In the genomic region with DNA sequence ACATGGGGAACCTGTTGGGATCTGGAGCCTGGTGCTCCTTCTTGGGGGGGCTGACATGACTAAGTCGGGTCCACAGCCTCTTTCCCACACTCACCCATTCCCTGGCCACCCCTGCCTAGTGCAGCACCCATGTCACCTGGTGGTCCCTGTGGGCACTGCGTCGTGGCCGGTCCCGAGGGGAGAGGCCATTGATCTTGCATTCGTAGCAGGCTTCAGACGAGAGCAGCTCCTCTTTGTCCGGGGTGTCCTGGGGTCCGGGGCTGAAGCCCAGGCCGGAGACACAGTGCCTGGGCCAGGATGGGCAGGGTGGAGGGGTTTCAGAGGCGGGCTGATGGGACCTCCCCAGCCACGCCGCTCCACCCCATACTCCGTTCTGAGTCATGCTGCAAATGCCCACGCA, we compare ENCODE assay signal across 19 cellular contexts. TPM values are rescaled to one million over a fixed set of nuclear protein-coding genes. Genes with fewer than 3 reads are reported as not detected.
DNase-seq lines count a peak whose midpoint lies in the region; ATAC-seq, FAIRE-seq and TF ChIP-seq lines count a peak whose summit lies in the region.
"Had no signal": no experiment of that assay in that cellular context is flagged by ENCODE, and none has a peak within 500 bp of the region (broad histone marks: within the 10 kb centered on the region; RNA-seq: fewer than 3 reads in every experiment).

No MANE protein-coding gene starts in this region.

- H3K4me3 ChIP-seq in BLaER1 (no peak overlapping the region), DND-41 (ENCODE audit: low read depth in 1 of 2, low read length in 2 of 2) (no peak overlapping the region), NB4 (ENCODE audit: low read depth, low read length) (no peak overlapping the region), HepG2 (replicated peaks in 1 of 3; ENCODE audit: insufficient read depth in 1 of 3, low read depth in 2 of 3, low read length in 3 of 3) (no peak overlapping the region)

- H3K27me3 ChIP-seq in BLaER1 = no peaks in the 10 kb centered on the region
- H3K27me3 ChIP-seq in DND-41 (ENCODE audit: insufficient read depth, low read length, poor library complexity) = no peaks in the 10 kb centered on the region
- H3K27me3 ChIP-seq in HepG2 (ENCODE audit: control insufficient read depth in 1 of 2, insufficient read depth in 2 of 2, low read length in 2 of 2) = no peaks in the 10 kb centered on the region; a peak in 1 of 5 replicates

- TF ChIP-seq EP300 in HepG2 (IDR thresholded peaks at IDR 0.05; ENCODE audit: low read depth in 2 of 2, low read length in 2 of 2) (no peak), HepG2 (CRISPR knock-in tag; IDR thresholded peaks at IDR 0.05; ENCODE audit: borderline replicate concordance) (no peak)

- TF ChIP-seq POLR2A in NB4 (IDR thresholded peaks at IDR 0.05; ENCODE audit: extremely low read depth, insufficient read length) (no peak), HepG2 (IDR thresholded peaks at IDR 0.05; ENCODE audit: insufficient read depth in 1 of 2, low read depth in 2 of 2, low read length in 2 of 2) (no peak)

- H3K27ac ChIP-seq in BLaER1 = no peak overlapping the region
- H3K27ac ChIP-seq in DND-41 (ENCODE audit: low read length) = no peak overlapping the region
- no peak overlapping the region for H3K27ac ChIP-seq in HepG2 (ENCODE audit: extremely low read length, insufficient read depth, low read length)
- H3K27ac ChIP-seq: C4-2B had no signal

- in situ Hi-C loops in HepG2 (cut with HindIII; ENCODE audit: extremely low pct_ligation_motif_present, low pct_unique_long_range_greater_than_20kb) = no loop called here

- H3K9me3 ChIP-seq in BLaER1 (peaks cover 25% of the 10 kb centered on the region), DND-41 (ENCODE audit: insufficient read depth, low read length, severe bottlenecking) (peaks cover 7% of the 10 kb centered on the region), HepG2 (ENCODE audit: low read length) (peaks cover 16% of the 10 kb centered on the region; the same call in 1 of the 2 replicates)

- no peak for TF ChIP-seq RAD21 in HepG2 (CRISPR knock-in tag; IDR thresholded peaks at IDR 0.05)

- no peak for DNase-seq in DND-41
- peak; percentile 37 for DNase-seq in NB4 (ENCODE audit: low read depth)
- DNase-seq in HepG2 (ENCODE audit: low spot score) = no peak
- no peak for DNase-seq in NCI-H128 (lab: John Stamatoyannopoulos, UW; ENCODE audit: unreplicated experiment)
- DNase-seq in stimulated activated CD4-positive, alpha-beta T cell treated with anti-CD3 and anti-CD28 coated beads, Interleukin-4, amount 100 ng/mL, for 4 hours = no peak
- no peak for DNase-seq in head of caudate nucleus
- DNase-seq in LoVo (ENCODE audit: low spot score) = no peak
- DNase-seq: ACHN; CD8-positive, alpha-beta T cell; COR-L47; DMS153; DMS79 treated with DMSO at 0.1 percent for 48 hours; GDM1; IMR-90 had no signal

- intact Hi-C loops in HepG2 (cut with micrococcal nuclease; ENCODE audit: unreplicated experiment) = no loop called here
- intact Hi-C loops in head of caudate nucleus (cut with DNase I) = no loop called here

- H3K4me2 ChIP-seq in BLaER1 (peak overlapping the region; percentile 71), DND-41 (ENCODE audit: insufficient read depth, low read length) (no peak overlapping the region), HepG2 (ENCODE audit: low read depth, low read length) (no peak overlapping the region)

- ATAC-seq in DND-41 (ENCODE audit: insufficient read depth, low read depth) = no peak
- peak; percentile 49 for ATAC-seq in HepG2

- 56% methylated on average over 14 of the region's 15 CpGs for WGBS in HepG2 (ENCODE audit: low lambda C conversion rate)

- no peaks in the 10 kb centered on the region for H3K79me2 ChIP-seq in DND-41 (ENCODE audit: insufficient read depth, low read length)
- no peaks in the 10 kb centered on the region for H3K79me2 ChIP-seq in HepG2 (ENCODE audit: insufficient read depth, low read length)

- POLR2A ChIA-PET in HepG2 (lab: Yijun Ruan, JAX) = no interaction called here

- H3K9ac ChIP-seq in BLaER1 (no peak overlapping the region), DND-41 (ENCODE audit: low read depth, low read length) (no peak overlapping the region), HepG2 (ENCODE audit: insufficient read depth, low read depth, low read length) (no peak overlapping the region)

- H3K4me1 ChIP-seq in BLaER1 = peaks cover 35% of the 10 kb centered on the region
- H3K4me1 ChIP-seq in DND-41 (ENCODE audit: insufficient read depth, low read length) = peaks cover 25% of the 10 kb centered on the region
- peaks cover 8% of the 10 kb centered on the region; the same call in 1 of the 2 replicates for H3K4me1 ChIP-seq in HepG2 (ENCODE audit: insufficient read depth, low read length)

- H2AFZ ChIP-seq in DND-41 (ENCODE audit: low read depth, low read length) = no peak overlapping the region
- no peak overlapping the region for H2AFZ ChIP-seq in HepG2 (ENCODE audit: low read length)

- H3K36me3 ChIP-seq in BLaER1 (no peaks in the 10 kb centered on the region), DND-41 (ENCODE audit: insufficient read depth, low read length) (no peaks in the 10 kb centered on the region), HepG2 (replicated peaks in 1 of 2; ENCODE audit: control insufficient read depth in 1 of 2, insufficient read depth in 2 of 2, low read length in 2 of 2) (no peaks in the 10 kb centered on the region)

- CTCF ChIA-PET in HepG2 (lab: Yijun Ruan, JAX; ENCODE audit: low intra/inter-chr PET ratio, low total read pairs) = no interaction called here

- FAIRE-seq in HepG2 (lab: Jason Lieb, UNC) = no peak
- FAIRE-seq: D721Med, H54 had no signal

- no TSS peak for BruUV-seq in HepG2 (replicated peaks; lab: Mats Ljungman, UMichigan)

- H4K20me1 ChIP-seq in BLaER1 (no peaks in the 10 kb centered on the region), DND-41 (ENCODE audit: insufficient read depth, low read length) (no peaks in the 10 kb centered on the region), HepG2 (ENCODE audit: insufficient read depth, low read length) (no peaks in the 10 kb centered on the region)

- TF ChIP-seq CTCF in DND-41 (IDR thresholded peaks at IDR 0.05; ENCODE audit: borderline replicate concordance, extremely low read depth, low read length, poor library complexity, severe bottlenecking) = peak; percentile 25
- TF ChIP-seq CTCF in NB4 (IDR thresholded peaks at IDR 0.05; ENCODE audit: low read depth, low read length) = peak; percentile 18
- TF ChIP-seq CTCF in HepG2 (CRISPR knock-in tag; IDR thresholded peaks at IDR 0.05) = peak; percentile 26; the same call in 1 of the 2 replicates

TF ChIP-seq in HepG2, 621 proteins besides CTCF, POLR2A, EP300 and RAD21:
- TF ChIP-seq ZNF672 (CRISPR knock-in tag; IDR thresholded peaks at IDR 0.05) (no peak), STAG1 (CRISPR knock-in tag; IDR thresholded peaks at IDR 0.05) (0 out of 2 replicates have a peak, but pooled peaks have one; percentile 30), HNRNPLL (IDR thresholded peaks at IDR 0.05; ENCODE audit: low read depth, low read length, poor library complexity, severe bottlenecking) (peak; percentile 16)
TF ChIP-seq in HepG2: peak in this region for 2.

RNA-seq across cellular contexts. Expression of gene CCL25, which starts 19.4 kb away (rescaled TPM):
- not detected in 2 replicates for total RNA-seq in HepG2 (2016; rRNA removed; fragmentation: Illumina TruSeq; extraction: Trizol)
- total RNA-seq in HepG2 (2016; cell fraction: cytosol; rRNA removed; fragmentation: Illumina TruSeq; extraction: Trizol; ENCODE audit: low read depth) = not detected in 2 replicates
- not detected in 2 replicates for total RNA-seq in HepG2 (2016; cell fraction: insoluble cytoplasmic fraction; rRNA removed; fragmentation: Illumina TruSeq; extraction: Trizol)
- not detected in 2 replicates for total RNA-seq in HepG2 (2016; cell fraction: membrane; rRNA removed; fragmentation: Illumina TruSeq; extraction: Trizol)
- total RNA-seq in HepG2 (2016; cell fraction: nucleus; rRNA removed; fragmentation: Illumina TruSeq; extraction: Trizol) = not detected in 2 replicates
- not detected in 2 replicates for polyA plus RNA-seq in HepG2 (2011; rRNA removed)
- polyA plus RNA-seq in HepG2 (2011; cell fraction: cytosol; rRNA removed) = not detected in 2 replicates
- not detected in 2 replicates for polyA plus RNA-seq in HepG2 (2011; cell fraction: nucleus; rRNA removed)
- not detected in 2 replicates for polyA plus RNA-seq in HepG2 (2012)
- not detected in 2 replicates for polyA plus RNA-seq in HepG2 (2016; cell fraction: cytosol; fragmentation: Illumina TruSeq; extraction: Trizol; ENCODE audit: low read depth)
- not detected in 2 replicates for polyA plus RNA-seq in HepG2 (2016; cell fraction: insoluble cytoplasmic fraction; fragmentation: Illumina TruSeq; extraction: Trizol; ENCODE audit: low read depth)
- not detected in 2 replicates for polyA plus RNA-seq in HepG2 (2016; cell fraction: membrane; fragmentation: Illumina TruSeq; extraction: Trizol; ENCODE audit: low read depth)
- not detected in 2 replicates for polyA plus RNA-seq in HepG2 (2016; cell fraction: nucleus; fragmentation: Illumina TruSeq; extraction: Trizol; ENCODE audit: insufficient read depth, low read depth)
- not detected in 2 replicates for polyA minus RNA-seq in HepG2 (2011; rRNA and poly(A)+ RNA removed; ENCODE audit: low replicate concordance)
- polyA minus RNA-seq in HepG2 (2011; cell fraction: cytosol; rRNA and poly(A)+ RNA removed) = not detected in 2 replicates
- polyA minus RNA-seq in HepG2 (2011; cell fraction: nucleus; rRNA and poly(A)+ RNA removed) = not detected in 2 replicates
- total RNA-seq: A172; CD8-positive, alpha-beta T cell; IMR-90 had no signal
- polyA plus RNA-seq: IMR-90 had no signal
